In genomic region chr17:66459811-66460270, GRCh38 we compare ENCODE assay signal across 10 cellular contexts.
DNase-seq lines count a peak whose midpoint lies in the region; ATAC-seq and TF ChIP-seq lines count a peak whose summit lies in the region.
"Had no signal": no experiment of that assay in that cellular context is flagged by ENCODE, and none has a peak within 500 bp of the region (broad histone marks: within the 10 kb centered on the region; RNA-seq: fewer than 3 reads in every experiment).

No MANE protein-coding gene starts in this region.

- H3K27ac ChIP-seq in RWPE2 (ENCODE audit: poor library complexity, severe bottlenecking) (peak overlapping the region; percentile 92), sigmoid colon (peak overlapping the region; percentile 32 to 70 (median 55))
- H3K27ac ChIP-seq: VCaP had no signal

- H3K36me3 ChIP-seq in RWPE2 (ENCODE audit: low read depth) (no peaks in the 10 kb centered on the region), sigmoid colon (no peaks in the 10 kb centered on the region)
- H3K36me3 ChIP-seq: HAP-1 had no signal

- peak in 1 of 4 donors; percentile 31 for TF ChIP-seq EP300 in sigmoid colon (IDR thresholded peaks at IDR 0.05)

- no peaks in the 10 kb centered on the region for H3K27me3 ChIP-seq in RWPE2 (ENCODE audit: insufficient read depth, poor library complexity, severe bottlenecking)
- no peaks in the 10 kb centered on the region for H3K27me3 ChIP-seq in sigmoid colon

- 73 to 83% methylated on average over 7 of the region's 7 CpGs for WGBS in sigmoid colon, 2 donors

- TF ChIP-seq POLR2A in sigmoid colon (IDR thresholded peaks at IDR 0.05), result no peak

- no peak for TF ChIP-seq CTCF in RWPE2 (IDR thresholded peaks at IDR 0.05; ENCODE audit: poor library complexity, severe bottlenecking)
- TF ChIP-seq CTCF in sigmoid colon (IDR thresholded peaks at IDR 0.05), result no peak

- no peaks in the 10 kb centered on the region for H3K9me3 ChIP-seq in RWPE2 (ENCODE audit: severe bottlenecking)
- H3K9me3 ChIP-seq in sigmoid colon, result no peaks in the 10 kb centered on the region
- H3K9me3 ChIP-seq: HAP-1 had no signal

- ATAC-seq in RWPE2 (ENCODE audit: low read depth) (peak; percentile 94), HG02610 (IDR thresholded peaks at IDR 0.05; ENCODE audit: unreplicated experiment) (no peak), GM19324 (IDR thresholded peaks at IDR 0.05; ENCODE audit: low FRiP score, unreplicated experiment) (no peak)

- H3K4me1 ChIP-seq in RWPE2 (ENCODE audit: insufficient read depth, poor library complexity, severe bottlenecking) (peaks cover 37% of the 10 kb centered on the region), sigmoid colon (peaks cover 0 to 29% (median 24%) of the 10 kb centered on the region in 4 donors)

- peak; percentile 5 for DNase-seq in GOT3 (lab: John Stamatoyannopoulos, UW)
- DNase-seq in RWPE2 (ENCODE audit: low spot score), result peak; percentile 83
- peak; percentile 99 for DNase-seq in fibroblast of the conjunctiva (ENCODE audit: low read depth)
- peak; percentile 92 for DNase-seq in sigmoid colon
- DNase-seq in NCI-H2029 treated with DMSO at 0.1 percent for 48 hours (lab: John Stamatoyannopoulos, UW), result no peak
- DNase-seq in GM19240 (ENCODE audit: insufficient read length, low spot score), result no peak

- H3K4me3 ChIP-seq in RWPE2 (ENCODE audit: severe bottlenecking) (no peak overlapping the region), sigmoid colon (no peak overlapping the region)
- H3K4me3 ChIP-seq: HAP-1 had no signal

- intact Hi-C loops in sigmoid colon (cut with DNase I), result loop anchor here (10.0 kb wide), 2 partner anchors 155 to 165 kb away; partner anchors contain the start of gene PRKCA

Comparison
In these comparisons a context has a peak if more than half of its experiments do, and no peak if none do; other contexts are left out.
1. DNase-seq: peak in GOT3 (single experiment), RWPE2 (single experiment), fibroblast of the conjunctiva (single experiment) and sigmoid colon (single experiment); none in NCI-H2029 treated with DMSO at 0.1 percent for 48 hours (single experiment) and GM19240 (single experiment).